ENCODE assay signal across 3 cellular contexts in the genomic region with DNA sequence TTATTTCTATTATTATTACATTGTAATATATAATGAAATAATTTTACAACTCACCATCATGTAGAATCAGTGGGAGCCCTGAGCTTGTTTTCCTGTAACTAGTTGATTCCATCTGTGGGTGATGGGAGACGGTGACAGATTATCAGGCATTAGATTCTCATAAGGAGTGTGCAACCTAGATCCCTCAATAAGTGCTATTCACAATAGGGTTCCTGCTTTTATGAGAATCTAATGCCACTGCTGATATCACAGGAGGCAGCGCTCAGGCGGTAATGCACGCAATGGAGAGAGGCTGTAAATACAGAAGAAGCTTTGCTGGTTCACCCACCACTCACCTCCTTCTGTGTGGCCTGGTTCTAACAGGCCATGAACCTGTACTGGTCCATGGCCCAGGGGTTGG.
"Had no signal": no experiment of that assay in that cellular context is flagged by ENCODE, and none has a peak within 500 bp of the region (broad histone marks: within the 10 kb centered on the region; RNA-seq: fewer than 3 reads in every experiment).

No MANE protein-coding gene starts in this region.

- ATAC-seq: GM12878 had no signal

- H3K4me3 ChIP-seq: GM12878 had no signal

- DNase-seq: GDM1, GF-D8 had no signal
